21 cellular contexts compared by ENCODE assay signal in genomic region chr16:86959182-86959651, GRCh38.
DNase-seq lines count a peak whose midpoint lies in the region; ATAC-seq and TF ChIP-seq lines count a peak whose summit lies in the region.
"Had no signal": no experiment of that assay in that cellular context is flagged by ENCODE, and none has a peak within 500 bp of the region (broad histone marks: within the 10 kb centered on the region; RNA-seq: fewer than 3 reads in every experiment).

No MANE protein-coding gene starts in this region.

- ATAC-seq in sciatic nerve (no peak), HG02852 (IDR thresholded peaks at IDR 0.05; ENCODE audit: unreplicated experiment) (no peak)

- H3F3A ChIP-seq in neural cell (ENCODE audit: insufficient read depth, low read length, poor library complexity, severe bottlenecking): no peaks in the 10 kb centered on the region

- no peaks in the 10 kb centered on the region for H3K36me3 ChIP-seq in neural cell (ENCODE audit: insufficient read depth, low read length)

- peak; percentile 55 for DNase-seq in ELF-1 (ENCODE audit: low read depth, low spot score)
- peak; percentile 93 for DNase-seq in left kidney (ENCODE audit: low read depth, low spot score)
- peak; percentile 49 for DNase-seq in sciatic nerve (ENCODE audit: low spot score)
- no peak for DNase-seq in T-helper 9 cell
- no peak for DNase-seq in glutamatergic neuron
- DNase-seq: EL; HCEC 1CT; Karpas-422; MV-4-11; NCI-H1105 treated with DMSO at 0.1 percent for 48 hours; NCI-H2029 treated with DMSO at 0.1 percent for 48 hours; NCI-H345; NCI-H524; NCI-H774; NK-92 treated with Interleukin-12 subunit alpha and Interleukin-12 subunit beta, amount 100 ng/mL, for 24 hours; SIG-M5 had no signal

- TF ChIP-seq RAD21 in neural cell (conservative IDR thresholded peaks at IDR 0.05): no peak

- H4K20me1 ChIP-seq in neural cell (ENCODE audit: insufficient read depth): no peaks in the 10 kb centered on the region

- no peaks in the 10 kb centered on the region for H3K9me2 ChIP-seq in neural cell (ENCODE audit: insufficient read depth, low read length)

- H3K9ac ChIP-seq in neural cell (ENCODE audit: low read length): no peak overlapping the region

- H3K27ac Mint-ChIP-seq in glutamatergic neuron (ENCODE audit: unreplicated experiment): no peak overlapping the region
- H3K27ac Mint-ChIP-seq: B cell, CD14-positive monocyte had no signal

- no peaks in the 10 kb centered on the region for H3K36me3 Mint-ChIP-seq in glutamatergic neuron (ENCODE audit: unreplicated experiment)
- H3K36me3 Mint-ChIP-seq: CD14-positive monocyte had no signal

- H3K4me3 Mint-ChIP-seq in glutamatergic neuron (ENCODE audit: unreplicated experiment): no peak overlapping the region
- H3K4me3 Mint-ChIP-seq: B cell had no signal

- TF ChIP-seq EP300 in neural cell (conservative IDR thresholded peaks at IDR 0.05; ENCODE audit: poor library complexity, severe bottlenecking): no peak

- no peak overlapping the region for H3K4me2 ChIP-seq in neural cell (ENCODE audit: low read length)

- no peaks in the 10 kb centered on the region for H3K27me3 ChIP-seq in neural cell (ENCODE audit: insufficient read depth, low read depth, low read length)

- H3K9me3 Mint-ChIP-seq in glutamatergic neuron (ENCODE audit: unreplicated experiment): peaks cover 1% of the 10 kb centered on the region

- peaks cover 3% of the 10 kb centered on the region for H3K27me3 Mint-ChIP-seq in glutamatergic neuron (ENCODE audit: unreplicated experiment)

- no peak overlapping the region for H3K27ac ChIP-seq in neural cell (ENCODE audit: low read length)
- H3K27ac ChIP-seq: RWPE1 had no signal

- peaks cover 3% of the 10 kb centered on the region for H3K4me1 Mint-ChIP-seq in glutamatergic neuron (ENCODE audit: low read depth, unreplicated experiment)

- H3K4me3 ChIP-seq in neural cell (ENCODE audit: low read length): no peak overlapping the region

- H3K79me2 ChIP-seq in neural cell (replicated peaks; ENCODE audit: insufficient read depth, low read length): no peaks in the 10 kb centered on the region

- H3K9me3 ChIP-seq in neural cell (ENCODE audit: low read length): no peaks in the 10 kb centered on the region

- H2AFZ ChIP-seq in neural cell (ENCODE audit: low read depth, low read length): no peak overlapping the region

- intact Hi-C loops in sciatic nerve (cut with DNase I): no loop called here

- no peak for TF ChIP-seq CTCF in neural cell (IDR thresholded peaks at IDR 0.05; ENCODE audit: poor library complexity, severe bottlenecking)
- TF ChIP-seq CTCF in glutamatergic neuron (IDR thresholded peaks at IDR 0.05; ENCODE audit: partially characterized antibody, unreplicated experiment): no peak

TF ChIP-seq in neural cell, 6 proteins besides CTCF, POLR2A, EP300 and RAD21:
- TF ChIP-seq, protein P1, sequence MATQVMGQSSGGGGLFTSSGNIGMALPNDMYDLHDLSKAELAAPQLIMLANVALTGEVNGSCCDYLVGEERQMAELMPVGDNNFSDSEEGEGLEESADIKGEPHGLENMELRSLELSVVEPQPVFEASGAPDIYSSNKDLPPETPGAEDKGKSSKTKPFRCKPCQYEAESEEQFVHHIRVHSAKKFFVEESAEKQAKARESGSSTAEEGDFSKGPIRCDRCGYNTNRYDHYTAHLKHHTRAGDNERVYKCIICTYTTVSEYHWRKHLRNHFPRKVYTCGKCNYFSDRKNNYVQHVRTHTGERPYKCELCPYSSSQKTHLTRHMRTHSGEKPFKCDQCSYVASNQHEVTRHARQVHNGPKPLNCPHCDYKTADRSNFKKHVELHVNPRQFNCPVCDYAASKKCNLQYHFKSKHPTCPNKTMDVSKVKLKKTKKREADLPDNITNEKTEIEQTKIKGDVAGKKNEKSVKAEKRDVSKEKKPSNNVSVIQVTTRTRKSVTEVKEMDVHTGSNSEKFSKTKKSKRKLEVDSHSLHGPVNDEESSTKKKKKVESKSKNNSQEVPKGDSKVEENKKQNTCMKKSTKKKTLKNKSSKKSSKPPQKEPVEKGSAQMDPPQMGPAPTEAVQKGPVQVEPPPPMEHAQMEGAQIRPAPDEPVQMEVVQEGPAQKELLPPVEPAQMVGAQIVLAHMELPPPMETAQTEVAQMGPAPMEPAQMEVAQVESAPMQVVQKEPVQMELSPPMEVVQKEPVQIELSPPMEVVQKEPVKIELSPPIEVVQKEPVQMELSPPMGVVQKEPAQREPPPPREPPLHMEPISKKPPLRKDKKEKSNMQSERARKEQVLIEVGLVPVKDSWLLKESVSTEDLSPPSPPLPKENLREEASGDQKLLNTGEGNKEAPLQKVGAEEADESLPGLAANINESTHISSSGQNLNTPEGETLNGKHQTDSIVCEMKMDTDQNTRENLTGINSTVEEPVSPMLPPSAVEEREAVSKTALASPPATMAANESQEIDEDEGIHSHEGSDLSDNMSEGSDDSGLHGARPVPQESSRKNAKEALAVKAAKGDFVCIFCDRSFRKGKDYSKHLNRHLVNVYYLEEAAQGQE (IDR thresholded peaks at IDR 0.05; ENCODE audit: borderline replicate concordance): peak; percentile 81
- no peak for TF ChIP-seq MXI1 (conservative IDR thresholded peaks at IDR 0.05; ENCODE audit: poor library complexity, severe bottlenecking)
- no peak for TF ChIP-seq TAF1 (IDR thresholded peaks at IDR 0.05; ENCODE audit: low read depth)
- TF ChIP-seq EZH2 (IDR thresholded peaks at IDR 0.05; ENCODE audit: borderline replicate concordance, insufficient read depth, low read length, poor library complexity, severe bottlenecking): no peak
- no peak for TF ChIP-seq POLR2AphosphoS5 (IDR thresholded peaks at IDR 0.05)

Comparison
In these comparisons a context has a peak if more than half of its experiments do, and no peak if none do; other contexts are left out.
1. DNase-seq: peak in ELF-1 (single experiment), left kidney (single experiment) and sciatic nerve (single experiment); none in T-helper 9 cell (single experiment) and glutamatergic neuron (single experiment).